ENCODE assay signal across 16 cellular contexts in the genomic region with DNA sequence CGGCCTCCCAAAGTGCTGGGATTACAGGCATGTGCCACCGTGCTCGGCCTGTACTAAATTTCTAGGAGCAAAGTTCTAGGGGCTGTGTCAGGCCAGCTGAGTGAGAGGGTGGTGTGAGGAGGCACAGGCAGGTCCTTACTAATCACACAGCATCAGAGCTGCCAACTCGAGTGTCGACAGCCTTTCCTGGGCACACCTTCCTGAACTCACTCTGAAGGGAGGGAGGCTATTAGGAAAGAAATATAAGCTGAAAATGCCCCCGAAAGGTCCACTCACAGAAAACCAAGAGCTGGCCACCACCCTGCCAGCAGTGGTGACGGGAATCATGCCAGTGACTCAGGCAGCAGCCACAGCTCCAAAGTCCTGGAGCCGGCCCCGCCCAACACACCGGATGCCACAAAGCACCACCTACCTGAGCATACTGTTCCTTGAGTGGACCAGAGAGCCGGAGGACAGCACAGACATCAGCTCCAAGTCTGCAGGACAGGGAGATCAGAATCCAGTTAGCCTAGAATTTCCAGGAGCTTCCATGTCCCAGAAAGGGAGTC. TPM values are rescaled to one million over a fixed set of nuclear protein-coding genes. Genes with fewer than 3 reads are reported as not detected.
DNase-seq lines count a peak whose midpoint lies in the region; ATAC-seq and TF ChIP-seq lines count a peak whose summit lies in the region.
"Had no signal": no experiment of that assay in that cellular context is flagged by ENCODE, and none has a peak within 500 bp of the region (broad histone marks: within the 10 kb centered on the region; RNA-seq: fewer than 3 reads in every experiment).

No MANE protein-coding gene starts in this region.

- no peak for TF ChIP-seq CTCF in colonic mucosa (IDR thresholded peaks at IDR 0.05)
- TF ChIP-seq CTCF in SK-N-SH (IDR thresholded peaks at IDR 0.05): no peak

- H3K4me2 ChIP-seq in SK-N-SH: no peak overlapping the region

- POLR2A ChIA-PET in SK-N-SH (lab: Yijun Ruan, JAX): no interaction called here

- CTCF ChIA-PET in SK-N-SH (lab: Yijun Ruan, JAX): interaction anchor here (1.0 to 1.9 kb wide), 2 partner anchors 12 to 263 kb away, joined by 5 read pairs; no protein-coding TSS in a partner anchor

- H4K20me1 ChIP-seq in SK-N-SH (ENCODE audit: insufficient read depth): no peaks in the 10 kb centered on the region

- DNase-seq in 8988T (peak; percentile 69), HuH-7 (ENCODE audit: low spot score) (peak; percentile 57), colonic mucosa (peak; percentile 95), SK-N-SH (no peak), D341Med (ENCODE audit: low spot score) (no peak), hypothalamus (lab: John Stamatoyannopoulos, UW) (no peak)
- DNase-seq: activated CD4-positive, alpha-beta T cell treated with anti-CD3 and anti-CD28 coated beads for 36 hours; activated T-cell treated with anti-CD3 and anti-CD28 coated beads, Interleukin-2, amount 50 U/mL, for 48 hours; aorta; foreskin melanocyte; kidney glomerular epithelial cell; NCI-H2029; nephron progenitor cell; substantia nigra had no signal

- TF ChIP-seq EP300 in SK-N-SH (IDR thresholded peaks at IDR 0.05; ENCODE audit: borderline replicate concordance in 1 of 2, low read depth in 1 of 2, low read length in 1 of 2): no peak

- H3K4me1 ChIP-seq in colonic mucosa: no peaks in the 10 kb centered on the region
- H3K4me1 ChIP-seq in mucosa of rectum (ENCODE audit: control insufficient read depth in 2 of 2, insufficient read depth in 2 of 2, low read length in 2 of 2): peaks cover 8 to 26% of the 10 kb centered on the region in 2 donors
- H3K4me1 ChIP-seq in SK-N-SH (ENCODE audit: control insufficient read depth in 1 of 2, insufficient read depth in 2 of 2, low read depth in 1 of 2, low read length in 1 of 2): peaks cover 5 to 6% of the 10 kb centered on the region in 2 experiments; a peak in 2 of 4 replicates

- intact Hi-C loops in colonic mucosa (cut with DNase I): no loop called here

- H3K79me2 ChIP-seq in SK-N-SH (ENCODE audit: insufficient read depth): peaks cover 12% of the 10 kb centered on the region; the same call in 1 of the 2 replicates

- no peaks in the 10 kb centered on the region for H3K9me2 ChIP-seq in SK-N-SH

- no peak for ATAC-seq in HG02642 (IDR thresholded peaks at IDR 0.05; ENCODE audit: poor library complexity, unreplicated experiment)
- ATAC-seq: activated CD4-positive, alpha-beta T cell treated with anti-CD3 and anti-CD28 coated beads for 36 hours had no signal

- H3K4me3 ChIP-seq in colonic mucosa (no peak overlapping the region), mucosa of rectum (ENCODE audit: low read length in 2 of 2) (peak overlapping the region in 1 of 2 donors; percentile 29), SK-N-SH (ENCODE audit: low read depth in 2 of 2, low read length in 1 of 2) (no peak overlapping the region)

- peak overlapping the region; percentile 84 for H3K27ac ChIP-seq in colonic mucosa
- H3K27ac ChIP-seq in mucosa of rectum (ENCODE audit: low read depth in 2 of 2, low read length in 2 of 2): peak overlapping the region; percentile 76 to 92
- no peak overlapping the region for H3K27ac ChIP-seq in SK-N-SH (ENCODE audit: low read depth in 2 of 2, low read length in 1 of 2)

- H2AFZ ChIP-seq in SK-N-SH (ENCODE audit: low read depth): no peak overlapping the region

- WGBS in SK-N-SH (ENCODE audit: low lambda C conversion rate): 78% methylated on average over 5 of the region's 11 CpGs

- H3K9me3 ChIP-seq in colonic mucosa (no peaks in the 10 kb centered on the region), mucosa of rectum (ENCODE audit: control insufficient read depth in 2 of 2, low read length in 2 of 2) (no peaks in the 10 kb centered on the region), SK-N-SH (no peaks in the 10 kb centered on the region)

- no peaks in the 10 kb centered on the region for H3F3A ChIP-seq in SK-N-SH (replicated peaks; ENCODE audit: insufficient read depth)

- TF ChIP-seq RAD21 in SK-N-SH (IDR thresholded peaks at IDR 0.05; ENCODE audit: low read length): no peak

- H3K27me3 ChIP-seq in colonic mucosa: no peaks in the 10 kb centered on the region
- no peaks in the 10 kb centered on the region for H3K27me3 ChIP-seq in mucosa of rectum (ENCODE audit: control insufficient read depth in 2 of 2, insufficient read depth in 2 of 2, low read length in 2 of 2)
- H3K27me3 ChIP-seq in SK-N-SH (ENCODE audit: insufficient read depth): no peaks in the 10 kb centered on the region

- H3K9ac ChIP-seq in colonic mucosa (ENCODE audit: low read depth in 2 of 2, low read length in 2 of 2): peak overlapping the region in 1 of 2 donors; percentile 60
- peak overlapping the region; percentile 1 to 71 for H3K9ac ChIP-seq in mucosa of rectum (ENCODE audit: low read depth in 1 of 2, low read length in 2 of 2)
- no peak overlapping the region for H3K9ac ChIP-seq in SK-N-SH

- H3K36me3 ChIP-seq in colonic mucosa (no peaks in the 10 kb centered on the region), mucosa of rectum (ENCODE audit: control insufficient read depth in 2 of 2, insufficient read depth in 2 of 2, low read length in 2 of 2) (peaks cover 3 to 12% of the 10 kb centered on the region in 2 donors), SK-N-SH (replicated peaks in 1 of 2; ENCODE audit: control insufficient read depth in 1 of 2, insufficient read depth in 2 of 2, low read length in 1 of 2) (peaks cover 0 to 8% of the 10 kb centered on the region in 2 experiments)

TF ChIP-seq in SK-N-SH, 30 proteins besides CTCF, POLR2A, EP300 and RAD21:
- TF ChIP-seq MEF2A (IDR thresholded peaks at IDR 0.05; ENCODE audit: borderline replicate concordance, low read depth): no peak
- TF ChIP-seq RFX5 (IDR thresholded peaks at IDR 0.05; ENCODE audit: low read length): no peak
- TF ChIP-seq RXRA (IDR thresholded peaks at IDR 0.05; ENCODE audit: borderline replicate concordance, low read depth): no peak
- TF ChIP-seq GABPA (IDR thresholded peaks at IDR 0.05; ENCODE audit: low read depth): no peak
- no peak for TF ChIP-seq EZH2phosphoT487 (IDR thresholded peaks at IDR 0.05; ENCODE audit: borderline replicate concordance, low read depth)
- TF ChIP-seq, protein P1, sequence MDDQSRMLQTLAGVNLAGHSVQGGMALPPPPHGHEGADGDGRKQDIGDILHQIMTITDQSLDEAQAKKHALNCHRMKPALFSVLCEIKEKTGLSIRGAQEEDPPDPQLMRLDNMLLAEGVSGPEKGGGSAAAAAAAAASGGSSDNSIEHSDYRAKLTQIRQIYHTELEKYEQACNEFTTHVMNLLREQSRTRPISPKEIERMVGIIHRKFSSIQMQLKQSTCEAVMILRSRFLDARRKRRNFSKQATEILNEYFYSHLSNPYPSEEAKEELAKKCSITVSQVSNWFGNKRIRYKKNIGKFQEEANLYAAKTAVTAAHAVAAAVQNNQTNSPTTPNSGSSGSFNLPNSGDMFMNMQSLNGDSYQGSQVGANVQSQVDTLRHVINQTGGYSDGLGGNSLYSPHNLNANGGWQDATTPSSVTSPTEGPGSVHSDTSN (IDR thresholded peaks at IDR 0.05): no peak
- TF ChIP-seq, protein P2, sequence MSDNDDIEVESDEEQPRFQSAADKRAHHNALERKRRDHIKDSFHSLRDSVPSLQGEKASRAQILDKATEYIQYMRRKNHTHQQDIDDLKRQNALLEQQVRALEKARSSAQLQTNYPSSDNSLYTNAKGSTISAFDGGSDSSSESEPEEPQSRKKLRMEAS (IDR thresholded peaks at IDR 0.05; ENCODE audit: low read depth): no peak
- no peak for TF ChIP-seq SMC3 (IDR thresholded peaks at IDR 0.05; ENCODE audit: low read depth, low read length)

RNA-seq across cellular contexts. Expression of a gene that starts 4.5 kb away (rescaled TPM):
- total RNA-seq in colonic mucosa: 10 to 100 TPM; 32.0 to 46.5 TPM
- 50.7 and 59.6 TPM in 2 replicates for polyA plus RNA-seq in SK-N-SH (2012; rRNA removed)
- 47.2 and 53.7 TPM in 2 replicates for polyA plus RNA-seq in SK-N-SH (2012; cell fraction: cytosol; rRNA removed)
- polyA plus RNA-seq in SK-N-SH (2012; cell fraction: nucleus; rRNA removed): 20.1 and 23.1 TPM in 2 replicates

RNA-seq across cellular contexts. Expression of a gene that starts 23.9 kb away (rescaled TPM):
- 10 to 100 TPM; 22.0 to 51.4 TPM for total RNA-seq in colonic mucosa
- polyA plus RNA-seq in SK-N-SH (2012; rRNA removed): 55.9 and 64.3 TPM in 2 replicates
- polyA plus RNA-seq in SK-N-SH (2012; cell fraction: cytosol; rRNA removed): 35.9 and 48.4 TPM in 2 replicates
- polyA plus RNA-seq in SK-N-SH (2012; cell fraction: nucleus; rRNA removed): 79.8 and 90.9 TPM in 2 replicates

RNA-seq across cellular contexts. Expression of a gene that starts 29.6 kb away (rescaled TPM):
- total RNA-seq in colonic mucosa: 10 to 100 TPM; 25.8 to 33.8 TPM
- 23.3 and 28.2 TPM in 2 replicates for polyA plus RNA-seq in SK-N-SH (2012; rRNA removed)
- polyA plus RNA-seq in SK-N-SH (2012; cell fraction: cytosol; rRNA removed): 14.3 and 19.8 TPM in 2 replicates
- polyA plus RNA-seq in SK-N-SH (2012; cell fraction: nucleus; rRNA removed): 36.8 and 45.8 TPM in 2 replicates

RNA-seq across cellular contexts. Expression of a gene that starts 38.5 kb away (rescaled TPM):
- 100 to 1,000 TPM in 1 of 2 donors, 10 to 100 TPM in 1; 98.3 to 104 TPM for total RNA-seq in colonic mucosa
- polyA plus RNA-seq in SK-N-SH (2012; rRNA removed): 338 and 395 TPM in 2 replicates
- polyA plus RNA-seq in SK-N-SH (2012; cell fraction: cytosol; rRNA removed): 199 and 274 TPM in 2 replicates
- polyA plus RNA-seq in SK-N-SH (2012; cell fraction: nucleus; rRNA removed): 1,066 and 1,388 TPM in 2 replicates

RNA-seq across cellular contexts. Expression of a gene that starts 42.5 kb away (rescaled TPM):
- total RNA-seq in colonic mucosa: 10 to 100 TPM; 49.5 to 76.5 TPM
- polyA plus RNA-seq in SK-N-SH (2012; rRNA removed): 256 and 308 TPM in 2 replicates
- polyA plus RNA-seq in SK-N-SH (2012; cell fraction: cytosol; rRNA removed): 286 and 340 TPM in 2 replicates
- 86.1 and 118 TPM in 2 replicates for polyA plus RNA-seq in SK-N-SH (2012; cell fraction: nucleus; rRNA removed)

Comparison
In these comparisons a context has a peak if more than half of its experiments do, and no peak if none do; other contexts are left out.
1. DNase-seq: peak in 8988T (single experiment), HuH-7 (single experiment) and colonic mucosa (single experiment); none in SK-N-SH (single experiment), D341Med (single experiment) and hypothalamus (0 of 51).
2. H3K27ac ChIP-seq: peak in colonic mucosa (single experiment) and mucosa of rectum (2 of 2); none in SK-N-SH (0 of 2).